1 cellular context compared by ENCODE assay signal in genomic region chr19:42497492-42498226, GRCh38.
TF ChIP-seq lines count a peak whose summit lies in the region.

No MANE protein-coding gene starts in this region.

TF ChIP-seq in HepG2, 621 proteins besides CTCF, POLR2A, EP300 and RAD21 (continued from another document and continues in another):
- no peak for TF ChIP-seq ZNF800 (CRISPR knock-in tag; IDR thresholded peaks at IDR 0.05)
- TF ChIP-seq ZNF772 (CRISPR knock-in tag; IDR thresholded peaks at IDR 0.05), result peak; percentile 63; the same call in 1 of the 2 replicates
- TF ChIP-seq, protein P1, sequence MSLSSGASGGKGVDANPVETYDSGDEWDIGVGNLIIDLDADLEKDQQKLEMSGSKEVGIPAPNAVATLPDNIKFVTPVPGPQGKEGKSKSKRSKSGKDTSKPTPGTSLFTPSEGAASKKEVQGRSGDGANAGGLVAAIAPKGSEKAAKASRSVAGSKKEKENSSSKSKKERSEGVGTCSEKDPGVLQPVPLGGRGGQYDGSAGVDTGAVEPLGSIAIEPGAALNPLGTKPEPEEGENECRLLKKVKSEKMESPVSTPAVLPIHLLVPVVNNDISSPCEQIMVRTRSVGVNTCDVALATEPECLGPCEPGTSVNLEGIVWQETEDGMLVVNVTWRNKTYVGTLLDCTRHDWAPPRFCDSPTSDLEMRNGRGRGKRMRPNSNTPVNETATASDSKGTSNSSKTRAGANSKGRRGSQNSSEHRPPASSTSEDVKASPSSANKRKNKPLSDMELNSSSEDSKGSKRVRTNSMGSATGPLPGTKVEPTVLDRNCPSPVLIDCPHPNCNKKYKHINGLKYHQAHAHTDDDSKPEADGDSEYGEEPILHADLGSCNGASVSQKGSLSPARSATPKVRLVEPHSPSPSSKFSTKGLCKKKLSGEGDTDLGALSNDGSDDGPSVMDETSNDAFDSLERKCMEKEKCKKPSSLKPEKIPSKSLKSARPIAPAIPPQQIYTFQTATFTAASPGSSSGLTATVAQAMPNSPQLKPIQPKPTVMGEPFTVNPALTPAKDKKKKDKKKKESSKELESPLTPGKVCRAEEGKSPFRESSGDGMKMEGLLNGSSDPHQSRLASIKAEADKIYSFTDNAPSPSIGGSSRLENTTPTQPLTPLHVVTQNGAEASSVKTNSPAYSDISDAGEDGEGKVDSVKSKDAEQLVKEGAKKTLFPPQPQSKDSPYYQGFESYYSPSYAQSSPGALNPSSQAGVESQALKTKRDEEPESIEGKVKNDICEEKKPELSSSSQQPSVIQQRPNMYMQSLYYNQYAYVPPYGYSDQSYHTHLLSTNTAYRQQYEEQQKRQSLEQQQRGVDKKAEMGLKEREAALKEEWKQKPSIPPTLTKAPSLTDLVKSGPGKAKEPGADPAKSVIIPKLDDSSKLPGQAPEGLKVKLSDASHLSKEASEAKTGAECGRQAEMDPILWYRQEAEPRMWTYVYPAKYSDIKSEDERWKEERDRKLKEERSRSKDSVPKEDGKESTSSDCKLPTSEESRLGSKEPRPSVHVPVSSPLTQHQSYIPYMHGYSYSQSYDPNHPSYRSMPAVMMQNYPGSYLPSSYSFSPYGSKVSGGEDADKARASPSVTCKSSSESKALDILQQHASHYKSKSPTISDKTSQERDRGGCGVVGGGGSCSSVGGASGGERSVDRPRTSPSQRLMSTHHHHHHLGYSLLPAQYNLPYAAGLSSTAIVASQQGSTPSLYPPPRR (CRISPR knock-in tag; IDR thresholded peaks at IDR 0.05; ENCODE audit: borderline replicate concordance), result peak; percentile 82
- 0 out of 2 replicates have a peak, but pooled peaks have one; percentile 63 for TF ChIP-seq ZNF264 (CRISPR knock-in tag; IDR thresholded peaks at IDR 0.05)
- no peak for TF ChIP-seq ZSCAN31 (CRISPR knock-in tag; IDR thresholded peaks at IDR 0.05; ENCODE audit: low read depth)
- TF ChIP-seq ZSCAN9 (CRISPR knock-in tag; IDR thresholded peaks at IDR 0.05; ENCODE audit: borderline replicate concordance), result 0 out of 2 replicates have a peak, but pooled peaks have one; percentile 39
- TF ChIP-seq, protein P2, sequence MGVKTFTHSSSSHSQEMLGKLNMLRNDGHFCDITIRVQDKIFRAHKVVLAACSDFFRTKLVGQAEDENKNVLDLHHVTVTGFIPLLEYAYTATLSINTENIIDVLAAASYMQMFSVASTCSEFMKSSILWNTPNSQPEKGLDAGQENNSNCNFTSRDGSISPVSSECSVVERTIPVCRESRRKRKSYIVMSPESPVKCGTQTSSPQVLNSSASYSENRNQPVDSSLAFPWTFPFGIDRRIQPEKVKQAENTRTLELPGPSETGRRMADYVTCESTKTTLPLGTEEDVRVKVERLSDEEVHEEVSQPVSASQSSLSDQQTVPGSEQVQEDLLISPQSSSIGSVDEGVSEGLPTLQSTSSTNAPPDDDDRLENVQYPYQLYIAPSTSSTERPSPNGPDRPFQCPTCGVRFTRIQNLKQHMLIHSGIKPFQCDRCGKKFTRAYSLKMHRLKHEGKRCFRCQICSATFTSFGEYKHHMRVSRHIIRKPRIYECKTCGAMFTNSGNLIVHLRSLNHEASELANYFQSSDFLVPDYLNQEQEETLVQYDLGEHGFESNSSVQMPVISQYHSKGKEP (CRISPR knock-in tag; IDR thresholded peaks at IDR 0.05), result no peak
- TF ChIP-seq, protein P3, sequence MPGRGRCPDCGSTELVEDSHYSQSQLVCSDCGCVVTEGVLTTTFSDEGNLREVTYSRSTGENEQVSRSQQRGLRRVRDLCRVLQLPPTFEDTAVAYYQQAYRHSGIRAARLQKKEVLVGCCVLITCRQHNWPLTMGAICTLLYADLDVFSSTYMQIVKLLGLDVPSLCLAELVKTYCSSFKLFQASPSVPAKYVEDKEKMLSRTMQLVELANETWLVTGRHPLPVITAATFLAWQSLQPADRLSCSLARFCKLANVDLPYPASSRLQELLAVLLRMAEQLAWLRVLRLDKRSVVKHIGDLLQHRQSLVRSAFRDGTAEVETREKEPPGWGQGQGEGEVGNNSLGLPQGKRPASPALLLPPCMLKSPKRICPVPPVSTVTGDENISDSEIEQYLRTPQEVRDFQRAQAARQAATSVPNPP (CRISPR knock-in tag; IDR thresholded peaks at IDR 0.05), result no peak
- peak; percentile 55; the same call in 1 of the 2 replicates for TF ChIP-seq DMAP1 (CRISPR knock-in tag; IDR thresholded peaks at IDR 0.05)
- TF ChIP-seq ZMYM2 (CRISPR knock-in tag; IDR thresholded peaks at IDR 0.05), result peak; percentile 46; the same call in 1 of the 2 replicates
- TF ChIP-seq ZNF44 (CRISPR knock-in tag; IDR thresholded peaks at IDR 0.05), result no peak
- no peak for TF ChIP-seq ZNF20 (CRISPR knock-in tag; IDR thresholded peaks at IDR 0.05)
- no peak for TF ChIP-seq PAX8 (CRISPR knock-in tag; IDR thresholded peaks at IDR 0.05; ENCODE audit: borderline replicate concordance)
- no peak for TF ChIP-seq GRHL1 (CRISPR knock-in tag; conservative IDR thresholded peaks at IDR 0.05)
- TF ChIP-seq, protein P4, sequence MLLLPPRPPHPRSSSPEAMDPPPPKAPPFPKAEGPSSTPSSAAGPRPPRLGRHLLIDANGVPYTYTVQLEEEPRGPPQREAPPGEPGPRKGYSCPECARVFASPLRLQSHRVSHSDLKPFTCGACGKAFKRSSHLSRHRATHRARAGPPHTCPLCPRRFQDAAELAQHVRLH (CRISPR knock-in tag; IDR thresholded peaks at IDR 0.05; ENCODE audit: borderline replicate concordance, low read depth), result no peak; the same call in 1 of the 2 replicates
- peak; percentile 66 for TF ChIP-seq NR2F2 (IDR thresholded peaks at IDR 0.05; ENCODE audit: borderline replicate concordance, low read depth)
- TF ChIP-seq POLR2AphosphoS5 (IDR thresholded peaks at IDR 0.05; ENCODE audit: low read depth, low read length), result peak; percentile 91
- peak; percentile 47; the same call in 1 of the 2 replicates for TF ChIP-seq UBTF (CRISPR knock-in tag; IDR thresholded peaks at IDR 0.05)
- no peak for TF ChIP-seq ZNF207 (IDR thresholded peaks at IDR 0.05; ENCODE audit: borderline replicate concordance)
- TF ChIP-seq ZNF839 (CRISPR knock-in tag; IDR thresholded peaks at IDR 0.05; ENCODE audit: borderline replicate concordance), result no peak
- TF ChIP-seq, protein P5, sequence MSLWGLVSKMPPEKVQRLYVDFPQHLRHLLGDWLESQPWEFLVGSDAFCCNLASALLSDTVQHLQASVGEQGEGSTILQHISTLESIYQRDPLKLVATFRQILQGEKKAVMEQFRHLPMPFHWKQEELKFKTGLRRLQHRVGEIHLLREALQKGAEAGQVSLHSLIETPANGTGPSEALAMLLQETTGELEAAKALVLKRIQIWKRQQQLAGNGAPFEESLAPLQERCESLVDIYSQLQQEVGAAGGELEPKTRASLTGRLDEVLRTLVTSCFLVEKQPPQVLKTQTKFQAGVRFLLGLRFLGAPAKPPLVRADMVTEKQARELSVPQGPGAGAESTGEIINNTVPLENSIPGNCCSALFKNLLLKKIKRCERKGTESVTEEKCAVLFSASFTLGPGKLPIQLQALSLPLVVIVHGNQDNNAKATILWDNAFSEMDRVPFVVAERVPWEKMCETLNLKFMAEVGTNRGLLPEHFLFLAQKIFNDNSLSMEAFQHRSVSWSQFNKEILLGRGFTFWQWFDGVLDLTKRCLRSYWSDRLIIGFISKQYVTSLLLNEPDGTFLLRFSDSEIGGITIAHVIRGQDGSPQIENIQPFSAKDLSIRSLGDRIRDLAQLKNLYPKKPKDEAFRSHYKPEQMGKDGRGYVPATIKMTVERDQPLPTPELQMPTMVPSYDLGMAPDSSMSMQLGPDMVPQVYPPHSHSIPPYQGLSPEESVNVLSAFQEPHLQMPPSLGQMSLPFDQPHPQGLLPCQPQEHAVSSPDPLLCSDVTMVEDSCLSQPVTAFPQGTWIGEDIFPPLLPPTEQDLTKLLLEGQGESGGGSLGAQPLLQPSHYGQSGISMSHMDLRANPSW (CRISPR knock-in tag; IDR thresholded peaks at IDR 0.05; ENCODE audit: borderline replicate concordance), result 0 out of 2 replicates have a peak, but pooled peaks have one; percentile 64
- no peak for TF ChIP-seq RNF2 (conservative IDR thresholded peaks at IDR 0.05; ENCODE audit: low read depth)
- TF ChIP-seq ZNF639 (CRISPR knock-in tag; conservative IDR thresholded peaks at IDR 0.05), result no peak
- no peak for TF ChIP-seq ZNF382 (CRISPR knock-in tag; IDR thresholded peaks at IDR 0.05; ENCODE audit: borderline replicate concordance)
- no peak for TF ChIP-seq ZFYVE20 (CRISPR knock-in tag; IDR thresholded peaks at IDR 0.05; ENCODE audit: borderline replicate concordance, low read depth)
- TF ChIP-seq, protein P6, sequence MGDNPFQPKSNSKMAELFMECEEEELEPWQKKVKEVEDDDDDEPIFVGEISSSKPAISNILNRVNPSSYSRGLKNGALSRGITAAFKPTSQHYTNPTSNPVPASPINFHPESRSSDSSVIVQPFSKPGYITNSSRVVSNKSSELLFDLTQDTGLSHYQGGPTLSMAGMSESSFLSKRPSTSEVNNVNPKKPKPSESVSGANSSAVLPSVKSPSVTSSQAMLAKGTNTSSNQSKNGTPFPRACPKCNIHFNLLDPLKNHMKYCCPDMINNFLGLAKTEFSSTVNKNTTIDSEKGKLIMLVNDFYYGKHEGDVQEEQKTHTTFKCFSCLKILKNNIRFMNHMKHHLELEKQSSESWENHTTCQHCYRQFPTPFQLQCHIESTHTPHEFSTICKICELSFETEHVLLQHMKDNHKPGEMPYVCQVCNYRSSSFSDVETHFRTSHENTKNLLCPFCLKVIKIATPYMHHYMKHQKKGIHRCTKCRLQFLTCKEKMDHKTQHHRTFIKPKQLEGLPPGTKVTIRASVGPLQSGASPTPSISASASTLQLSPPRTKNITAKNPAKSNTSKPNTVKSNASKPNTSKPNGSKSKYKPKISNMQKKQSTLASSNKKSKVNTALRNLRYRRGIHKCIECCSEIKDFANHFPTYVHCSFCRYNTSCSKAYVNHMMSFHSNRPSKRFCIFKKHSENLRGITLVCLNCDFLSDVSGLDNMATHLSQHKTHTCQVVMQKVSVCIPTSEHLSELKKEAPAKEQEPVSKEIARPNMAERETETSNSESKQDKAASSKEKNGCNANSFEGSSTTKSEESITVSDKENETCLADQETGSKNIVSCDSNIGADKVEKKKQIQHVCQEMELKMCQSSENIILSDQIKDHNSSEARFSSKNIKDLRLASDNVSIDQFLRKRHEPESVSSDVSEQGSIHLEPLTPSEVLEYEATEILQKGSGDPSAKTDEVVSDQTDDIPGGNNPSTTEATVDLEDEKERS (CRISPR knock-in tag; IDR thresholded peaks at IDR 0.05), result peak; percentile 78; the same call in 1 of the 2 replicates
- TF ChIP-seq RORA (CRISPR knock-in tag; IDR thresholded peaks at IDR 0.05), result no peak
- peak; percentile 83 for TF ChIP-seq NR2F6 (IDR thresholded peaks at IDR 0.05)
- TF ChIP-seq NR2F6 (CRISPR knock-in tag; IDR thresholded peaks at IDR 0.05), result peak; percentile 69
- peak; percentile 35; the same call in 1 of the 2 replicates for TF ChIP-seq THAP11 (CRISPR knock-in tag; IDR thresholded peaks at IDR 0.05)
- TF ChIP-seq TCF12 (IDR thresholded peaks at IDR 0.05), result no peak
- no peak; the same call in 1 of the 2 replicates for TF ChIP-seq TCF12 (CRISPR knock-in tag; IDR thresholded peaks at IDR 0.05)
- no peak for TF ChIP-seq PHB2 (IDR thresholded peaks at IDR 0.05; ENCODE audit: partially characterized antibody)
- no peak for TF ChIP-seq ZNF24 (IDR thresholded peaks at IDR 0.05)
- peak; percentile 74 for TF ChIP-seq ISL2 (CRISPR knock-in tag; IDR thresholded peaks at IDR 0.05)
